ENCODE assay signal across 15 cellular contexts in genomic region chr6:150907385-150907784, GRCh38.
"Had no signal": no experiment of that assay in that cellular context is flagged by ENCODE, and none has a peak within 500 bp of the region (broad histone marks: within the 10 kb centered on the region; RNA-seq: fewer than 3 reads in every experiment).

No MANE protein-coding gene starts in this region.

- H3K4me1 ChIP-seq: gastroesophageal sphincter, left lung, neural progenitor cell, pancreas had no signal

- H3K27me3 ChIP-seq: gastroesophageal sphincter, hepatocyte, left lung, neural progenitor cell, pancreas, suprapubic skin had no signal

- H3K4me3 Mint-ChIP-seq: neural progenitor cell had no signal

- H3K36me3 ChIP-seq: gastroesophageal sphincter, neural progenitor cell, pancreas, suprapubic skin had no signal

- ATAC-seq: activated naive CD4-positive, alpha-beta T cell treated with anti-CD3 and anti-CD28 coated beads, Interleukin-2, amount 50 U/mL, for 72 hours; gastroesophageal sphincter; left lung; pancreas had no signal

- H3K27ac ChIP-seq: gastroesophageal sphincter, hepatocyte, left lung, neural progenitor cell, pancreas, suprapubic skin had no signal

- H3K9me3 Mint-ChIP-seq: neural progenitor cell had no signal

- H3K4me3 ChIP-seq: gastroesophageal sphincter, hepatocyte, left lung, neural progenitor cell, pancreas, skin epidermis, suprapubic skin had no signal

- H3K27ac Mint-ChIP-seq: activated naive CD4-positive, alpha-beta T cell treated with anti-CD3 and anti-CD28 coated beads, Interleukin-2, amount 50 U/mL, for 72 hours; neural progenitor cell had no signal

- DNase-seq: activated CD4-positive, alpha-beta T cell treated with anti-CD3 and anti-CD28 coated beads, Interleukin-2, amount 50 U/mL, for 48 hours; activated T-cell treated with anti-CD3 and anti-CD28 coated beads, Interleukin-2, amount 50 U/mL, for 1 hour; central memory CD4-positive, alpha-beta T cell; effector CD8-positive, alpha-beta T cell; left lung; pancreas; SHP77; stimulated activated CD4-positive, alpha-beta T cell treated with anti-CD3 and anti-CD28 coated beads, Interleukin-4, amount 100 ng/mL, for 24 hours; stimulated activated naive CD4-positive, alpha-beta T cell treated with Interleukin-2 at 50 U/mL for 16 hours had no signal

- H3K9me3 ChIP-seq: gastroesophageal sphincter, left lung, pancreas, suprapubic skin had no signal
